In the genomic region with DNA sequence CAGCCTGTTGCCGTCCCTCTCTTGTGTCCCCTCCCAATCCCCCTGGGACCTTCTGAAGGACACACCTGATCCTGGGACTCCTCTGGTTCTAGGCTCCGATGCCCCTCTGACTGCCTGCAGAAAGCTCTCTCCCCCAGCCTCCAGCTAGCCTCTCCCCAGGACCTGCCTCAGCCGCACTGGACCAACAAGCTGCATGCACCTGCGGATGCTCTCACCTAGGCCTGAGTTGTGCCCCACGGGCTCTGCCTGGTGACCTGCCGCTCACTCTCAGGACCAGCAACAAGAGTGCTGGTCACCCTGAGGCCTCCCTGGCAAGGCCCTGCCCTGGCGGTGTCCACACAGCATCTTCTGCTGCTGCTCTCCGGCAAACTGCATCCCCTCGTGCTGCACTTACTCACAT, we compare ENCODE assay signal across 16 cellular contexts.
"Had no signal": no experiment of that assay in that cellular context is flagged by ENCODE, and none has a peak within 500 bp of the region (broad histone marks: within the 10 kb centered on the region; RNA-seq: fewer than 3 reads in every experiment).

No MANE protein-coding gene starts in this region.

- H3K4me1 ChIP-seq: gastrocnemius medialis, heart left ventricle had no signal

- H3K4me3 Mint-ChIP-seq: activated CD4-positive, alpha-beta T cell treated with anti-CD3 and anti-CD28 coated beads for 36 hours; activated T-helper 1 cell treated with anti-CD3 and anti-CD28 coated beads, Interleukin-12 subunit alpha, Interleukin-12 subunit beta, Interleukin-2, Interleukin-4 antibody, amounts not matched to agents 30 ng/mL and 10 ng/mL and 1 ng/mL, durations not matched to agents 14 hours and 24 hours and 36 hours; immature natural killer cell; natural killer cell treated with Interleukin-12 subunit alpha and Interleukin-12 subunit beta and Interleukin-15 and Interleukin-18, amount 100 ng/mL, for 72 hours; stimulated activated naive CD8-positive, alpha-beta T cell treated with anti-CD3 and anti-CD28 coated beads, Interleukin-15, Interleukin-2, amounts not matched to agents 100 ng/mL and 50 ng/mL, for 24 hours; type B pancreatic cell had no signal

- ATAC-seq: activated CD4-positive, alpha-beta T cell treated with anti-CD3 and anti-CD28 coated beads for 36 hours; gastrocnemius medialis; natural killer cell treated with Interleukin-12 subunit alpha and Interleukin-12 subunit beta and Interleukin-15 and Interleukin-18, amount 100 ng/mL, for 72 hours had no signal

- H3K9me3 Mint-ChIP-seq: activated T-helper 1 cell treated with anti-CD3 and anti-CD28 coated beads, Interleukin-12 subunit alpha, Interleukin-12 subunit beta, Interleukin-2, Interleukin-4 antibody, amounts not matched to agents 30 ng/mL and 10 ng/mL and 1 ng/mL, durations not matched to agents 14 hours and 24 hours and 36 hours; immature natural killer cell; natural killer cell treated with Interleukin-12 subunit alpha and Interleukin-12 subunit beta and Interleukin-15 and Interleukin-18, amount 100 ng/mL, for 72 hours; stimulated activated naive CD8-positive, alpha-beta T cell treated with anti-CD3 and anti-CD28 coated beads, Interleukin-15, Interleukin-2, amounts not matched to agents 100 ng/mL and 50 ng/mL, for 24 hours; type B pancreatic cell had no signal

- H3K36me3 Mint-ChIP-seq: natural killer cell treated with Interleukin-12 subunit alpha and Interleukin-12 subunit beta and Interleukin-15 and Interleukin-18, amount 100 ng/mL, for 72 hours had no signal

- H3K27me3 ChIP-seq: brain microvascular endothelial cell, gastrocnemius medialis, heart left ventricle had no signal

- DNase-seq: activated CD4-positive, alpha-beta T cell treated with anti-CD3 and anti-CD28 coated beads for 36 hours; activated CD4-positive, alpha-beta T cell treated with anti-CD3 and anti-CD28 coated beads, Interleukin-2, amount 50 U/mL, for 48 hours; activated naive CD4-positive, alpha-beta T cell treated with Interleukin-2 at 50 U/mL for 16 hours; anterior cingulate cortex; brain microvascular endothelial cell; gastrocnemius medialis; immature natural killer cell; nucleus accumbens; stimulated activated CD4-positive, alpha-beta T cell treated with anti-CD3 and anti-CD28 coated beads, Interleukin-2, amount 100 ng/mL, for 24 hours; T-helper 2 cell had no signal

- H3K4me3 ChIP-seq: coronary artery, gastrocnemius medialis, heart left ventricle had no signal

- H3K27me3 Mint-ChIP-seq: activated CD4-positive, alpha-beta T cell treated with anti-CD3 and anti-CD28 coated beads for 36 hours; natural killer cell treated with Interleukin-12 subunit alpha and Interleukin-12 subunit beta and Interleukin-15 and Interleukin-18, amount 100 ng/mL, for 72 hours; stimulated activated naive CD8-positive, alpha-beta T cell treated with anti-CD3 and anti-CD28 coated beads, Interleukin-15, Interleukin-2, amounts not matched to agents 100 ng/mL and 50 ng/mL, for 24 hours; type B pancreatic cell had no signal

- H3K9me3 ChIP-seq: gastrocnemius medialis, heart left ventricle had no signal

- H3K36me3 ChIP-seq: brain microvascular endothelial cell, gastrocnemius medialis had no signal

- H3K27ac ChIP-seq: brain microvascular endothelial cell, coronary artery, gastrocnemius medialis, heart left ventricle had no signal

- H3K27ac Mint-ChIP-seq: activated CD4-positive, alpha-beta T cell treated with anti-CD3 and anti-CD28 coated beads for 36 hours; activated T-helper 1 cell treated with anti-CD3 and anti-CD28 coated beads, Interleukin-12 subunit alpha, Interleukin-12 subunit beta, Interleukin-2, Interleukin-4 antibody, amounts not matched to agents 30 ng/mL and 10 ng/mL and 1 ng/mL, durations not matched to agents 14 hours and 24 hours and 36 hours; natural killer cell treated with Interleukin-12 subunit alpha and Interleukin-12 subunit beta and Interleukin-15 and Interleukin-18, amount 100 ng/mL, for 72 hours; stimulated activated naive CD8-positive, alpha-beta T cell treated with anti-CD3 and anti-CD28 coated beads, Interleukin-15, Interleukin-2, amounts not matched to agents 100 ng/mL and 50 ng/mL, for 24 hours; type B pancreatic cell had no signal
